8 cellular contexts compared by ENCODE assay signal in genomic region chr7:73683056-73683915, GRCh38. TPM values are rescaled to one million over a fixed set of nuclear protein-coding genes. Genes with fewer than 3 reads are reported as not detected.
DNase-seq lines count a peak whose midpoint lies in the region; ATAC-seq and TF ChIP-seq lines count a peak whose summit lies in the region.

TSS of gene BUD23 (plus strand) at chr7:73683597. CDS start at chr7:73683626, 29 bp downstream.
TSS of gene DNAJC30 (minus strand) at chr7:73683453. CDS start at chr7:73683423, 30 bp downstream.

- TF ChIP-seq EP300 in Ishikawa (IDR thresholded peaks at IDR 0.05; ENCODE audit: borderline replicate concordance), result no peak

- peaks cover 3 to 8% of the 10 kb centered on the region in 2 donors for H3K36me3 ChIP-seq in esophagus (ENCODE audit: control insufficient read depth in 2 of 2, insufficient read depth in 2 of 2, low read length in 1 of 2)
- peaks cover 17% of the 10 kb centered on the region for H3K36me3 ChIP-seq in muscle layer of colon (ENCODE audit: insufficient read depth, low read length)

- H3K4me3 ChIP-seq in esophagus (ENCODE audit: low read depth in 1 of 2, low read length in 2 of 2) (peak within 1 kb of the TSS; percentile 66 to 86), muscle layer of colon (ENCODE audit: low read depth in 1 of 2, low read length in 2 of 2) (peak within 1 kb of the TSS; percentile 81 to 97)

- ATAC-seq in GM21619 (IDR thresholded peaks at IDR 0.05; ENCODE audit: unreplicated experiment), result peak; percentile 92

- DNase-seq in DMS153 treated with DMSO at 0.1 percent for 48 hours (lab: John Stamatoyannopoulos, UW; ENCODE audit: unreplicated experiment) (peak; percentile 77), OCI-M2 (lab: John Stamatoyannopoulos, UW; ENCODE audit: unreplicated experiment) (peak; percentile 43)
- peak; percentile 93 for DNase-seq in activated T-cell treated with anti-CD3 and anti-CD28 coated beads, Interleukin-2, amount 50 U/mL, for 1 hour
- DNase-seq in stimulated activated CD8-positive, alpha-beta memory T cell treated with anti-CD3 and anti-CD28 coated beads, Interleukin-7, amount 100 ng/mL, for 1 hour (ENCODE audit: low read depth in 2 of 2), result peak; percentile 92 to 94

- H3K4me1 ChIP-seq in esophagus (ENCODE audit: control insufficient read depth in 2 of 2, insufficient read depth in 2 of 2, low read length in 1 of 2) (peaks cover 4 to 8% of the 10 kb centered on the region in 2 donors), muscle layer of colon (ENCODE audit: insufficient read depth, low read length) (peaks cover 26% of the 10 kb centered on the region)

- TF ChIP-seq RAD21 in Ishikawa (IDR thresholded peaks at IDR 0.05; ENCODE audit: low read depth), result no peak

- no peaks in the 10 kb centered on the region for H3K9me3 ChIP-seq in esophagus (ENCODE audit: control insufficient read depth in 2 of 2, insufficient read depth in 1 of 2, low read depth in 1 of 2, low read length in 1 of 2)
- H3K9me3 ChIP-seq in muscle layer of colon (ENCODE audit: low read length), result no peaks in the 10 kb centered on the region

- H3K9ac ChIP-seq in muscle layer of colon (ENCODE audit: low read length), result peak within 1 kb of the TSS; percentile 87

- WGBS in esophagus, 2 donors, result 0 to 1% methylated on average over 80 of the region's 80 CpGs

- H3K27ac ChIP-seq in esophagus (ENCODE audit: low read depth in 2 of 2, low read length in 1 of 2) (peak within 1 kb of the TSS; percentile 83 to 84), muscle layer of colon (ENCODE audit: low read depth, low read length) (peak within 1 kb of the TSS; percentile 89)

- no peaks in the 10 kb centered on the region for H3K27me3 ChIP-seq in esophagus (ENCODE audit: control insufficient read depth in 1 of 2, insufficient read depth in 2 of 2, low read length in 2 of 2)
- no peaks in the 10 kb centered on the region for H3K27me3 ChIP-seq in muscle layer of colon (ENCODE audit: control insufficient read depth in 1 of 2, insufficient read depth in 2 of 2, low read length in 2 of 2)

TF ChIP-seq in Ishikawa, 13 proteins besides CTCF, POLR2A, EP300 and RAD21:
- no peak for TF ChIP-seq REST (IDR thresholded peaks at IDR 0.05; ENCODE audit: low read depth)
- TF ChIP-seq TEAD4 (IDR thresholded peaks at IDR 0.05), result 0 out of 2 replicates have a peak, but pooled peaks have one; percentile 28
- peak; percentile 96 for TF ChIP-seq YY1 (IDR thresholded peaks at IDR 0.05; ENCODE audit: low read depth)
- peak; percentile 95 for TF ChIP-seq CREB1 (IDR thresholded peaks at IDR 0.05; ENCODE audit: low read depth)
- no peak for TF ChIP-seq ZBTB7A (IDR thresholded peaks at IDR 0.05; ENCODE audit: low read depth)
- no peak for TF ChIP-seq FOXM1 (IDR thresholded peaks at IDR 0.05; ENCODE audit: borderline replicate concordance, low read depth)
- TF ChIP-seq TAF1 (IDR thresholded peaks at IDR 0.05; ENCODE audit: low read depth), result peak; percentile 88
- TF ChIP-seq EGR1 (IDR thresholded peaks at IDR 0.05), result no peak; the same call in 1 of the 2 replicates
- peak; percentile 51; the same call in 1 of the 2 replicates for TF ChIP-seq TCF12 (IDR thresholded peaks at IDR 0.05; ENCODE audit: low read depth)
- peak; percentile 68 for TF ChIP-seq MAX (IDR thresholded peaks at IDR 0.05)

RNA-seq across cellular contexts. Expression of gene BUD23, which starts in this region (rescaled TPM):
- polyA plus RNA-seq in esophagus, result 10 to 100 TPM; 39.9 to 43.5 TPM

RNA-seq across cellular contexts. Expression of gene DNAJC30, which starts in this region (rescaled TPM):
- polyA plus RNA-seq in esophagus, result 1 to 10 TPM; 3.9 to 6.1 TPM

Comparison
In these comparisons a context has a peak if more than half of its experiments do, and no peak if none do; other contexts are left out.
1. Peak in every context shown above with its lines: DNase-seq, ATAC-seq, H3K4me3 ChIP-seq and H3K27ac ChIP-seq.
2. DNase-seq: peak in every context shown above with its lines; median percentile 93 in activated T-cell treated with anti-CD3 and anti-CD28 coated beads, Interleukin-2, amount 50 U/mL, for 1 hour; 93 in stimulated activated CD8-positive, alpha-beta memory T cell treated with anti-CD3 and anti-CD28 coated beads, Interleukin-7, amount 100 ng/mL, for 1 hour; 77 in DMS153 treated with DMSO at 0.1 percent for 48 hours; 43 in OCI-M2.